1 cellular context compared by ENCODE assay signal in genomic region chr20:45052698-45053440, GRCh38.
TF ChIP-seq lines count a peak whose summit lies in the region.

No MANE protein-coding gene starts in this region.

TF ChIP-seq in IMR-90, 13 proteins besides CTCF, POLR2A, EP300 and RAD21:
- TF ChIP-seq MAZ (IDR thresholded peaks at IDR 0.05; ENCODE audit: borderline replicate concordance, low read depth, low read length) (no peak), CEBPB (IDR thresholded peaks at IDR 0.05; ENCODE audit: low read depth, low read length) (peak; percentile 45; the same call in 1 of the 2 replicates)
- TF ChIP-seq, protein P1, sequence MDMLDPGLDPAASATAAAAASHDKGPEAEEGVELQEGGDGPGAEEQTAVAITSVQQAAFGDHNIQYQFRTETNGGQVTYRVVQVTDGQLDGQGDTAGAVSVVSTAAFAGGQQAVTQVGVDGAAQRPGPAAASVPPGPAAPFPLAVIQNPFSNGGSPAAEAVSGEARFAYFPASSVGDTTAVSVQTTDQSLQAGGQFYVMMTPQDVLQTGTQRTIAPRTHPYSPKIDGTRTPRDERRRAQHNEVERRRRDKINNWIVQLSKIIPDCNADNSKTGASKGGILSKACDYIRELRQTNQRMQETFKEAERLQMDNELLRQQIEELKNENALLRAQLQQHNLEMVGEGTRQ (IDR thresholded peaks at IDR 0.05; ENCODE audit: low read depth, low read length) = no peak
